Comparison of ENCODE assay signal across 17 cellular contexts in genomic region chrX:131331152-131331551, GRCh38. TPM values are rescaled to one million over a fixed set of nuclear protein-coding genes. Genes with fewer than 3 reads are reported as not detected.
"Had no signal": no experiment of that assay in that cellular context is flagged by ENCODE, and none has a peak within 500 bp of the region (broad histone marks: within the 10 kb centered on the region; RNA-seq: fewer than 3 reads in every experiment).

No MANE protein-coding gene starts in this region.

- H3K27me3 ChIP-seq: pancreas, sigmoid colon, spleen had no signal

- DNase-seq: activated CD4-positive, alpha-beta T cell treated with anti-CD3 and anti-CD28 coated beads for 1 hour; activated CD4-positive, alpha-beta T cell treated with anti-CD3 and anti-CD28 coated beads, Interleukin-2, amount 50 U/mL, for 4 hours; activated naive CD4-positive, alpha-beta T cell treated with Interleukin-2 at 50 U/mL for 16 hours; activated T-cell treated with anti-CD3 and anti-CD28 coated beads for 4 hours; anterior cingulate cortex; dermis blood vessel endothelial cell; effector memory CD8-positive, alpha-beta T cell; islet precursor cell; pancreas; sigmoid colon; spleen; T1000 had no signal

- H3K4me3 ChIP-seq: lung, pancreas, sigmoid colon, spleen had no signal

- H3K27ac ChIP-seq: epithelial cell of prostate, pancreas, sigmoid colon, spleen had no signal

- H3K4me3 Mint-ChIP-seq: effector memory CD8-positive, alpha-beta T cell; stimulated activated naive CD8-positive, alpha-beta T cell treated with anti-CD3 and anti-CD28 coated beads, Interleukin-15, Interleukin-2, amounts not matched to agents 100 ng/mL and 50 ng/mL, for 24 hours; type B pancreatic cell had no signal

- H3K4me1 ChIP-seq: pancreas, sigmoid colon, spleen had no signal

- H3K36me3 ChIP-seq: pancreas, sigmoid colon, spleen had no signal

- ATAC-seq: effector memory CD8-positive, alpha-beta T cell; pancreas had no signal

- H3K27ac Mint-ChIP-seq: effector memory CD8-positive, alpha-beta T cell; stimulated activated naive CD8-positive, alpha-beta T cell treated with anti-CD3 and anti-CD28 coated beads, Interleukin-15, Interleukin-2, amounts not matched to agents 100 ng/mL and 50 ng/mL, for 24 hours; type B pancreatic cell had no signal

- H3K27me3 Mint-ChIP-seq: effector memory CD8-positive, alpha-beta T cell; stimulated activated naive CD8-positive, alpha-beta T cell treated with anti-CD3 and anti-CD28 coated beads, Interleukin-15, Interleukin-2, amounts not matched to agents 100 ng/mL and 50 ng/mL, for 24 hours; type B pancreatic cell had no signal

RNA-seq across cellular contexts. Expression of gene IGSF1, which starts 42.0 kb away (rescaled TPM):
- total RNA-seq: bronchial epithelial cell, dermis blood vessel endothelial cell, spleen had no signal
